ENCODE assay signal across 10 cellular contexts in genomic region chr5:95824747-95825146, GRCh38. TPM values are rescaled to one million over a fixed set of nuclear protein-coding genes. Genes with fewer than 3 reads are reported as not detected.
DNase-seq lines count a peak whose midpoint lies in the region; ATAC-seq and TF ChIP-seq lines count a peak whose summit lies in the region.
"Had no signal": no experiment of that assay in that cellular context is flagged by ENCODE, and none has a peak within 500 bp of the region (broad histone marks: within the 10 kb centered on the region; RNA-seq: fewer than 3 reads in every experiment).

No MANE protein-coding gene starts in this region.

- peaks cover 20% of the 10 kb centered on the region for H4K20me1 ChIP-seq in BLaER1

- H3K27ac ChIP-seq in BLaER1 (peak overlapping the region; percentile 95), colonic mucosa (peak overlapping the region; percentile 93)
- H3K27ac ChIP-seq: VCaP had no signal

- no peak for DNase-seq in Jurkat, Clone E6-1 (ENCODE audit: low read depth, low spot score)
- DNase-seq in colonic mucosa (no peak), nephron progenitor cell (no peak), AML-193 (lab: John Stamatoyannopoulos, UW) (no peak)
- DNase-seq: NCI-H446 treated with DMSO at 0.1 percent for 48 hours had no signal

- peak overlapping the region; percentile 3 for H3K27ac Mint-ChIP-seq in nephron progenitor cell

- no peak for TF ChIP-seq CTCF in colonic mucosa (IDR thresholded peaks at IDR 0.05)
- TF ChIP-seq CTCF in nephron progenitor cell (IDR thresholded peaks at IDR 0.05) = no peak

- H3K27me3 ChIP-seq in BLaER1 (no peaks in the 10 kb centered on the region), colonic mucosa (no peaks in the 10 kb centered on the region)

- H3K4me1 Mint-ChIP-seq in nephron progenitor cell = peaks cover 55% of the 10 kb centered on the region

- H3K4me3 ChIP-seq in BLaER1 = no peak overlapping the region
- peak overlapping the region; percentile 67 for H3K4me3 ChIP-seq in Jurkat, Clone E6-1 (ENCODE audit: low read length)
- no peak overlapping the region for H3K4me3 ChIP-seq in colonic mucosa

- H3K9ac ChIP-seq in BLaER1 (peak overlapping the region; percentile 87; the same call in 1 of the 2 replicates), colonic mucosa (ENCODE audit: low read depth in 2 of 2, low read length in 2 of 2) (peak overlapping the region in 1 of 2 donors; percentile 90)

- H3K4me3 Mint-ChIP-seq in nephron progenitor cell = no peak overlapping the region

- H3K9me3 ChIP-seq in BLaER1 = no peaks in the 10 kb centered on the region
- no peaks in the 10 kb centered on the region for H3K9me3 ChIP-seq in colonic mucosa

- H3K36me3 Mint-ChIP-seq in nephron progenitor cell (ENCODE audit: low read depth) = no peaks in the 10 kb centered on the region

- H3K9me3 Mint-ChIP-seq in nephron progenitor cell = no peaks in the 10 kb centered on the region

- H3K36me3 ChIP-seq in BLaER1 (no peaks in the 10 kb centered on the region), colonic mucosa (no peaks in the 10 kb centered on the region)

- no peak for ATAC-seq in GM19351 (IDR thresholded peaks at IDR 0.05; ENCODE audit: unreplicated experiment)
- ATAC-seq in GM21528 (IDR thresholded peaks at IDR 0.05; ENCODE audit: low FRiP score, unreplicated experiment) = no peak
- ATAC-seq in GM21723 (IDR thresholded peaks at IDR 0.05; ENCODE audit: unreplicated experiment) = no peak

- peak overlapping the region; percentile 85 for H3K4me2 ChIP-seq in BLaER1

- intact Hi-C loops in colonic mucosa (cut with DNase I) = no loop called here

- peaks cover 34% of the 10 kb centered on the region for H3K4me1 ChIP-seq in BLaER1
- no peaks in the 10 kb centered on the region for H3K4me1 ChIP-seq in colonic mucosa

- H3K27me3 Mint-ChIP-seq in nephron progenitor cell (ENCODE audit: low read depth, poor library complexity) = peaks cover 4% of the 10 kb centered on the region

RNA-seq across cellular contexts. Expression of gene GLRX, which starts 2.2 kb away (rescaled TPM):
- polyA plus RNA-seq in Jurkat, Clone E6-1 (2012; ENCODE audit: insufficient read depth, insufficient read length) = 152 TPM
- total RNA-seq in colonic mucosa = 10 to 100 TPM; 52.8 to 89.6 TPM
